ENCODE assay signal across 15 cellular contexts in the genomic region with DNA sequence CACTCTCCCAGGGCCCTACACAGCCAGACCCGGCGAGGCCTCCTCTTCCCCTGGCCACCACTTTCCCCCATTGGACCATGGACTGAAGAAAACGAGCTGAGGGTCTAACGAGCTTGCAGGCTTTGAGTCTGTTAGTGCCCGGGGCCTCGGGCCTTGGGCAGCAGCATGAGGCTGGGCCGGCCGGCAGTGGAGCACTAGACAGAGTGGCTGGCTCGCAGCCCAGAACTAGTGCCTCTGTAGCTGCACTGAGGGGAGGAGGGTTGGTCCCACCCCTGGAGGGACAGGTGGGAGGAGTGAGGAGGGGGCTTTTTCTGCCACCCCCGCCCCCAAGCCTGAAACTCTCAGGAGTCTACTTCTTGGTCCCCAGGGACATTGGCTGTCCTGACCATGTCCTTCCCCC. TPM values are rescaled to one million over a fixed set of nuclear protein-coding genes. Genes with fewer than 3 reads are reported as not detected.
DNase-seq lines count a peak whose midpoint lies in the region; ATAC-seq and TF ChIP-seq lines count a peak whose summit lies in the region.
"Had no signal": no experiment of that assay in that cellular context is flagged by ENCODE, and none has a peak within 500 bp of the region (broad histone marks: within the 10 kb centered on the region; RNA-seq: fewer than 3 reads in every experiment).

No MANE protein-coding gene starts in this region.

- H3K14ac ChIP-seq in neuronal stem cell (ENCODE audit: low read length) = peak overlapping the region; percentile 63

- H3K36me3 Mint-ChIP-seq in Calu3 (ENCODE audit: insufficient read depth, unreplicated experiment) = no peaks in the 10 kb centered on the region
- H3K36me3 Mint-ChIP-seq: CD14-positive monocyte had no signal

- DNase-seq in H7 = peak; percentile 56
- DNase-seq in NCI-H345 treated with DMSO at 0.1 percent for 48 hours (lab: John Stamatoyannopoulos, UW; ENCODE audit: unreplicated experiment) = peak; percentile 47
- peak; percentile 30 to 33 for DNase-seq in cardiac muscle cell (ENCODE audit: low read depth in 1 of 2, low spot score in 1 of 2)
- DNase-seq in neuronal stem cell (ENCODE audit: low spot score) = no peak
- no peak for DNase-seq in Calu3
- DNase-seq in transverse colon = no peak
- DNase-seq: activated CD4-positive, alpha-beta T cell treated with anti-CD3 and anti-CD28 coated beads for 36 hours; activated T-cell treated with anti-CD3 and anti-CD28 coated beads for 4 hours; NCI-H510A treated with DMSO at 0.1 percent for 48 hours; T-helper 2 cell had no signal

- no peak overlapping the region for H3K9ac ChIP-seq in neuronal stem cell (ENCODE audit: low read depth, low read length, poor library complexity)

- in situ Hi-C loops in transverse colon (cut with MboI; ENCODE audit: low pct_ligation_motif_present in 1 of 4, low pct_unique_long_range_greater_than_20kb in 1 of 4, low sequenced_read_pairs in 3 of 4) = no loop called here

- TF ChIP-seq CTCF in cardiac muscle cell (IDR thresholded peaks at IDR 0.05; ENCODE audit: low read depth, low read length) (no peak), Calu3 (IDR thresholded peaks at IDR 0.05; ENCODE audit: unreplicated experiment) (no peak), transverse colon (IDR thresholded peaks at IDR 0.05) (no peak)

- peak overlapping the region; percentile 64 for H4K91ac ChIP-seq in neuronal stem cell (ENCODE audit: low read depth, low read length, poor library complexity)

- H2BK12ac ChIP-seq in neuronal stem cell (ENCODE audit: low read length) = peak overlapping the region; percentile 52

- H2AFZ ChIP-seq in neuronal stem cell (ENCODE audit: low read length) = no peak overlapping the region

- peaks cover 10% of the 10 kb centered on the region for H3K4me1 Mint-ChIP-seq in Calu3 (ENCODE audit: low read depth, unreplicated experiment)
- H3K4me1 Mint-ChIP-seq: activated CD4-positive, alpha-beta T cell treated with anti-CD3 and anti-CD28 coated beads for 36 hours had no signal

- no peaks in the 10 kb centered on the region for H3K9me3 Mint-ChIP-seq in Calu3 (ENCODE audit: low read depth, unreplicated experiment)

- H2BK5ac ChIP-seq in neuronal stem cell (ENCODE audit: low read length) = peak overlapping the region; percentile 85

- H3K27ac ChIP-seq in cardiac muscle cell = peak overlapping the region; percentile 80
- no peak overlapping the region for H3K27ac ChIP-seq in neuronal stem cell (replicated peaks; ENCODE audit: low read length)
- no peak overlapping the region for H3K27ac ChIP-seq in transverse colon
- H3K27ac ChIP-seq: RWPE1, thoracic aorta had no signal

- peaks cover 57% of the 10 kb centered on the region for H3K27me3 Mint-ChIP-seq in Calu3 (ENCODE audit: unreplicated experiment)

- no peak overlapping the region for H3K4me2 ChIP-seq in neuronal stem cell (ENCODE audit: insufficient read depth, low read length, poor library complexity, severe bottlenecking)

- no CpG with 5 or more reads among the region's 10 CpGs for WGBS in neuronal stem cell (ENCODE audit: extremely low coverage in 2 of 2, insufficient read length in 2 of 2, insufficient replicate concordance in 1 of 2), 2 donors
- WGBS in transverse colon (ENCODE audit: low coverage in 1 of 2), 2 donors = 47% methylated on average over 10 of the region's 10 CpGs; no CpG with 5 or more reads in 1 of the 2 donors

- H3K4me3 ChIP-seq in H7 (ENCODE audit: insufficient read depth, low read depth, low read length) (no peak overlapping the region), cardiac muscle cell (no peak overlapping the region), neuronal stem cell (ENCODE audit: low read length in 2 of 2) (no peak overlapping the region), transverse colon (no peak overlapping the region)
- H3K4me3 ChIP-seq: thoracic aorta had no signal

- no peaks in the 10 kb centered on the region for H3K9me3 ChIP-seq in cardiac muscle cell (ENCODE audit: low read depth)
- no peaks in the 10 kb centered on the region for H3K9me3 ChIP-seq in neuronal stem cell (replicated peaks in 1 of 2; ENCODE audit: control insufficient read depth in 2 of 2, insufficient read depth in 1 of 2, low read depth in 1 of 2, low read length in 2 of 2)
- no peaks in the 10 kb centered on the region for H3K9me3 ChIP-seq in transverse colon
- H3K9me3 ChIP-seq: thoracic aorta had no signal

- H3K18ac ChIP-seq in neuronal stem cell (ENCODE audit: low read length) = peak overlapping the region; percentile 19

- TF ChIP-seq EP300 in transverse colon (IDR thresholded peaks at IDR 0.05; ENCODE audit: low read depth) = no peak

- no peak for ATAC-seq in HG03175 (IDR thresholded peaks at IDR 0.05; ENCODE audit: unreplicated experiment)
- ATAC-seq: activated CD4-positive, alpha-beta T cell treated with anti-CD3 and anti-CD28 coated beads for 36 hours had no signal

- H3K4me1 ChIP-seq in cardiac muscle cell (ENCODE audit: low read depth) (peaks cover 39% of the 10 kb centered on the region), neuronal stem cell (ENCODE audit: control insufficient read depth in 2 of 2, insufficient read depth in 1 of 2, low read depth in 1 of 2, low read length in 2 of 2) (peaks cover under 1 to 21% of the 10 kb centered on the region in 2 donors), transverse colon (peaks cover 0 to 37% (median 28%) of the 10 kb centered on the region in 4 donors)

- no TSS peak for BruUV-seq in Calu3 (replicated peaks; lab: Mats Ljungman, UMichigan)

- H3K27me3 ChIP-seq in H7 (ENCODE audit: control insufficient read depth, insufficient read depth, low read length) = no peaks in the 10 kb centered on the region; the same call in 1 of the 2 replicates
- no peaks in the 10 kb centered on the region for H3K27me3 ChIP-seq in cardiac muscle cell
- peaks cover 0 to 41% (median 0%) of the 10 kb centered on the region in 3 experiments for H3K27me3 ChIP-seq in neuronal stem cell (ENCODE audit: control insufficient read depth in 3 of 3, insufficient read depth in 3 of 3, low read depth in 1 of 3, low read length in 3 of 3)
- no peaks in the 10 kb centered on the region for H3K27me3 ChIP-seq in transverse colon

- H3K36me3 ChIP-seq in H7 (replicated peaks; ENCODE audit: control insufficient read depth, insufficient read depth, low read length) (no peaks in the 10 kb centered on the region), cardiac muscle cell (no peaks in the 10 kb centered on the region), neuronal stem cell (replicated peaks in 1 of 2; ENCODE audit: control insufficient read depth in 2 of 2, insufficient read depth in 2 of 2, low read length in 2 of 2) (no peaks in the 10 kb centered on the region), transverse colon (no peaks in the 10 kb centered on the region)
- H3K36me3 ChIP-seq: thoracic aorta had no signal

- peak overlapping the region; percentile 27 for H3K23ac ChIP-seq in neuronal stem cell (ENCODE audit: low read depth, low read length, poor library complexity)

- TF ChIP-seq POLR2A in transverse colon (IDR thresholded peaks at IDR 0.05) = no peak

- peak overlapping the region; percentile 87 for H2AK5ac ChIP-seq in neuronal stem cell (ENCODE audit: low read depth, low read length)

- no peaks in the 10 kb centered on the region for H3K79me1 ChIP-seq in neuronal stem cell (ENCODE audit: low read depth, low read length)

- H3K27ac Mint-ChIP-seq in Calu3 (ENCODE audit: unreplicated experiment) = no peak overlapping the region
- H3K27ac Mint-ChIP-seq: activated CD4-positive, alpha-beta T cell treated with anti-CD3 and anti-CD28 coated beads for 36 hours had no signal

- CTCF ChIA-PET in Calu3 (lab: Charles Lee) = no interaction called here

- H3K4ac ChIP-seq in neuronal stem cell (ENCODE audit: low read length) = no peak overlapping the region

- H2BK15ac ChIP-seq in neuronal stem cell (ENCODE audit: low read length) = peak overlapping the region; percentile 77

- intact Hi-C loops in Calu3 (cut with micrococcal nuclease; ENCODE audit: unreplicated experiment) = no loop called here
- intact Hi-C loops in transverse colon (cut with DNase I; ENCODE audit: low total_unique reads) = no loop called here

- H2BK120ac ChIP-seq in neuronal stem cell (ENCODE audit: low read depth, low read length) = no peak overlapping the region

- no peak overlapping the region for H4K8ac ChIP-seq in neuronal stem cell (ENCODE audit: low read depth, low read length)

- no peak overlapping the region for H3K4me3 Mint-ChIP-seq in Calu3 (ENCODE audit: low read depth, unreplicated experiment)
- H3K4me3 Mint-ChIP-seq: activated CD4-positive, alpha-beta T cell treated with anti-CD3 and anti-CD28 coated beads for 36 hours; CD14-positive monocyte had no signal

RNA-seq across cellular contexts. Expression of gene SLC6A12, which starts 38.7 kb away (rescaled TPM):
- total RNA-seq in H7 (2014; rRNA removed; shearing (Covaris generic)) = 0.31 TPM in 1 of 2 replicates, not detected in the other
- total RNA-seq in cardiac muscle cell = 0.33 and 0.63 TPM in 2 replicates
- 0.24 and 0.52 TPM in 2 replicates for polyA plus RNA-seq in cardiac muscle cell
- polyA plus RNA-seq in neuronal stem cell (2013, experiment 1 of 2) = 0.18 TPM
- polyA plus RNA-seq in neuronal stem cell (2013, experiment 2 of 2) = 0.22 TPM
- total RNA-seq in Calu3 (2022) = 0.90 and 1.8 TPM in 2 replicates
- 10 to 100 TPM in 1 of 4 donors, 1 to 10 TPM in 3; 1.2 to 13.5 (median 3.0) TPM for total RNA-seq in transverse colon
- total RNA-seq: pulmonary artery endothelial cell had no signal

Comparison
In these comparisons a context has a peak if more than half of its experiments do, and no peak if none do; other contexts are left out.
1. DNase-seq: peak in H7 (single experiment), NCI-H345 treated with DMSO at 0.1 percent for 48 hours (single experiment) and cardiac muscle cell (2 of 2); none in neuronal stem cell (single experiment), Calu3 (single experiment) and transverse colon (single experiment).